In genomic region chr9:38391278-38392118, GRCh38 we compare ENCODE assay signal across 7 cellular contexts. TPM values are rescaled to one million over a fixed set of nuclear protein-coding genes. Genes with fewer than 3 reads are reported as not detected.
DNase-seq lines count a peak whose midpoint lies in the region; ATAC-seq and TF ChIP-seq lines count a peak whose summit lies in the region.

No MANE protein-coding gene starts in this region.

- TF ChIP-seq CTCF in HCT116 (IDR thresholded peaks at IDR 0.05 in 2 of 3, conservative IDR thresholded peaks at IDR 0.05 in 1 of 3; ENCODE audit: borderline replicate concordance in 1 of 3, insufficient read depth in 1 of 3, low read depth in 2 of 3, low read length in 2 of 3) (no peak), fibroblast of villous mesenchyme (IDR thresholded peaks at IDR 0.05; ENCODE audit: insufficient read depth, low read depth, low read length) (no peak)

- H3K79me2 ChIP-seq in HCT116 (ENCODE audit: insufficient read depth, low read length): peaks cover 38% of the 10 kb centered on the region

- CTCF ChIA-PET in HCT116 (lab: Charles Lee): no interaction called here

- H3K27me3 ChIP-seq in HCT116 (ENCODE audit: insufficient read depth, low read length) (no peaks in the 10 kb centered on the region), skeletal muscle tissue (ENCODE audit: control insufficient read depth in 3 of 3, insufficient read depth in 3 of 3, low read length in 3 of 3) (no peaks in the 10 kb centered on the region)

- H3K9me2 ChIP-seq in HCT116 (ENCODE audit: insufficient read depth): no peaks in the 10 kb centered on the region

- peak overlapping the region; percentile 96 for H3K4me3 Mint-ChIP-seq in T-helper 17 cell

- peaks cover 3% of the 10 kb centered on the region for H3K36me3 Mint-ChIP-seq in T-helper 17 cell (ENCODE audit: low read depth)

- peaks cover 16% of the 10 kb centered on the region for H3K4me1 Mint-ChIP-seq in T-helper 17 cell

- H3K9ac ChIP-seq in HCT116 (ENCODE audit: low read length) (peak overlapping the region; percentile 94), skeletal muscle tissue (ENCODE audit: low read depth in 1 of 3, low read length in 3 of 3) (no peak overlapping the region)

- ATAC-seq in HCT116: no peak
- ATAC-seq in T-helper 17 cell: no peak
- ATAC-seq in HG03025 (IDR thresholded peaks at IDR 0.05; ENCODE audit: low FRiP score, unreplicated experiment): no peak
- no peak for ATAC-seq in HG02884 (IDR thresholded peaks at IDR 0.05; ENCODE audit: unreplicated experiment)

- intact Hi-C loops in HCT116 (cut with micrococcal nuclease): loop anchor here (10.0 kb wide), 1 partner anchor 907 kb away; the partner anchor contains the start of gene POLR1E

- RAD21 ChIA-PET in HCT116 (lab: Charles Lee; ENCODE audit: low non-redundant PET in 1 of 2, low total read pairs in 2 of 2, uncharacterized antibody in 2 of 2, unreplicated experiment in 2 of 2): no interaction called here

- peak overlapping the region; percentile 81 for H3K4me2 ChIP-seq in HCT116 (ENCODE audit: low read length)

- TF ChIP-seq RAD21 in HCT116 (IDR thresholded peaks at IDR 0.05; ENCODE audit: low read depth): no peak

- peaks cover 8% of the 10 kb centered on the region for H3K27me3 Mint-ChIP-seq in T-helper 17 cell

- H3K4me3 ChIP-seq in HCT116 (replicated peaks in 1 of 2; ENCODE audit: low read depth in 1 of 2, low read length in 2 of 2) (peak overlapping the region; percentile 94 to 98; a peak in 3 of 4 replicates), fibroblast of villous mesenchyme (ENCODE audit: low read depth, low read length) (peak overlapping the region; percentile 86), skeletal muscle tissue (ENCODE audit: low read length in 3 of 3) (no peak overlapping the region)

- no peak for TF ChIP-seq POLR2A in HCT116 (IDR thresholded peaks at IDR 0.05; ENCODE audit: borderline replicate concordance, extremely low read depth, insufficient read depth, insufficient read length)

- H3K36me3 ChIP-seq in HCT116 (ENCODE audit: control insufficient read depth in 1 of 2, insufficient read depth in 2 of 2, low read length in 2 of 2) (peaks cover 2 to 15% of the 10 kb centered on the region in 2 experiments; a peak in 3 of 4 replicates), skeletal muscle tissue (ENCODE audit: control insufficient read depth in 3 of 3, insufficient read depth in 3 of 3, low read length in 3 of 3) (peaks cover 7 to 12% (median 9%) of the 10 kb centered on the region in 3 donors)

- no peak for DNase-seq in HCT116 (ENCODE audit: low read depth, low spot score)
- DNase-seq in T-helper 17 cell: no peak
- no peak for DNase-seq in fibroblast of villous mesenchyme (ENCODE audit: low read depth)
- DNase-seq in NCI-H2029 treated with DMSO at 0.1 percent for 48 hours (lab: John Stamatoyannopoulos, UW): no peak

- BruUV-seq in HCT116 (replicated peaks; lab: Mats Ljungman, UMichigan): no TSS peak

- POLR2A ChIA-PET in HCT116 (lab: Charles Lee): no interaction called here

- H3K27ac Mint-ChIP-seq in T-helper 17 cell: peak overlapping the region; percentile 93

- H3K9me3 ChIP-seq in HCT116 (ENCODE audit: control insufficient read depth in 1 of 2, insufficient read depth in 1 of 2, low read depth in 1 of 2, low read length in 2 of 2) (no peaks in the 10 kb centered on the region), T-helper 17 cell (ENCODE audit: control insufficient read depth, low read length, poor library complexity, severe bottlenecking) (no peaks in the 10 kb centered on the region), skeletal muscle tissue (ENCODE audit: control insufficient read depth in 3 of 3, low read length in 3 of 3) (no peaks in the 10 kb centered on the region)

- H3K27ac ChIP-seq in HCT116 (ENCODE audit: low read depth, low read length): no peak overlapping the region
- peak overlapping the region; percentile 23 for H3K27ac ChIP-seq in skeletal muscle tissue (ENCODE audit: low read depth, low read length)

- H2AFZ ChIP-seq in HCT116 (ENCODE audit: low read depth, low read length, poor library complexity, severe bottlenecking): peak overlapping the region; percentile 67

- peaks cover 5 to 13% of the 10 kb centered on the region in 2 experiments; a peak in 3 of 4 replicates for H3K4me1 ChIP-seq in HCT116 (ENCODE audit: control insufficient read depth in 1 of 2, insufficient read depth in 2 of 2, low read length in 2 of 2)
- peaks cover 30 to 48% (median 31%) of the 10 kb centered on the region in 3 donors for H3K4me1 ChIP-seq in skeletal muscle tissue (ENCODE audit: control insufficient read depth in 3 of 3, insufficient read depth in 3 of 3, low read length in 3 of 3)

- no peaks in the 10 kb centered on the region for H4K20me1 ChIP-seq in HCT116 (ENCODE audit: insufficient read depth)

TF ChIP-seq in HCT116, 20 proteins besides CTCF, POLR2A, EP300 and RAD21:
- TF ChIP-seq ZNF274 (IDR thresholded peaks at IDR 0.05; ENCODE audit: low read depth, low read length): no peak
- TF ChIP-seq SIN3A (IDR thresholded peaks at IDR 0.05; ENCODE audit: low read depth): no peak
- no peak for TF ChIP-seq ZFX (IDR thresholded peaks at IDR 0.05)
- no peak for TF ChIP-seq CEBPB (IDR thresholded peaks at IDR 0.05; ENCODE audit: low read depth)
- no peak for TF ChIP-seq EZH2phosphoT487 (IDR thresholded peaks at IDR 0.05; ENCODE audit: borderline replicate concordance)
- TF ChIP-seq ELF1 (IDR thresholded peaks at IDR 0.05; ENCODE audit: borderline replicate concordance, low read depth): no peak
- no peak for TF ChIP-seq MAX (IDR thresholded peaks at IDR 0.05)
- TF ChIP-seq EGR1 (IDR thresholded peaks at IDR 0.05; ENCODE audit: low read depth): no peak
- no peak for TF ChIP-seq CBX3 (IDR thresholded peaks at IDR 0.05; ENCODE audit: low read depth)
- TF ChIP-seq TCF7L2 (IDR thresholded peaks at IDR 0.05; ENCODE audit: borderline replicate concordance, extremely low read depth, insufficient read depth, insufficient read length): no peak
- TF ChIP-seq SP1 (IDR thresholded peaks at IDR 0.05; ENCODE audit: low read depth): no peak
- TF ChIP-seq JUND (IDR thresholded peaks at IDR 0.05): no peak
- TF ChIP-seq ZBTB33 (IDR thresholded peaks at IDR 0.05; ENCODE audit: extremely low read depth, insufficient replicate concordance, low read length): no peak
- no peak for TF ChIP-seq REST (IDR thresholded peaks at IDR 0.05; ENCODE audit: low read depth)
- no peak for TF ChIP-seq EZH2 (IDR thresholded peaks at IDR 0.05)
- no peak for TF ChIP-seq SRF (IDR thresholded peaks at IDR 0.05; ENCODE audit: low read depth)

RNA-seq across cellular contexts. Expression of gene ALDH1B1, which starts 1.0 kb away (rescaled TPM):
- total RNA-seq in HCT116 (2021; ENCODE audit: unreplicated experiment): 46.6 TPM
- 22.7 and 26.9 TPM in 2 replicates for polyA plus RNA-seq in HCT116 (2012)
- 1 to 10 TPM; 1.7 to 2.7 TPM for total RNA-seq in T-helper 17 cell
- 66.0 and 74.3 TPM in 2 replicates for total RNA-seq in fibroblast of villous mesenchyme
- total RNA-seq in skeletal muscle tissue: 11.5 TPM

RNA-seq across cellular contexts. Expression of gene IGFBPL1, which starts 32.8 kb away (rescaled TPM):
- total RNA-seq in HCT116 (2021; ENCODE audit: unreplicated experiment) (not detected), T-helper 17 cell (not detected), fibroblast of villous mesenchyme (0.32 TPM in 1 of 2 replicates, not detected in the other), skeletal muscle tissue (1.0 TPM)
- polyA plus RNA-seq in HCT116 (2012): not detected in 2 replicates

Comparison
In these comparisons a context has a peak if more than half of its experiments do, and no peak if none do; other contexts are left out.
1. H3K4me3 ChIP-seq: peak in HCT116 (2 of 2) and fibroblast of villous mesenchyme (single experiment); none in skeletal muscle tissue (0 of 3).